Comparison of ENCODE assay signal across 33 cellular contexts in the genomic region with DNA sequence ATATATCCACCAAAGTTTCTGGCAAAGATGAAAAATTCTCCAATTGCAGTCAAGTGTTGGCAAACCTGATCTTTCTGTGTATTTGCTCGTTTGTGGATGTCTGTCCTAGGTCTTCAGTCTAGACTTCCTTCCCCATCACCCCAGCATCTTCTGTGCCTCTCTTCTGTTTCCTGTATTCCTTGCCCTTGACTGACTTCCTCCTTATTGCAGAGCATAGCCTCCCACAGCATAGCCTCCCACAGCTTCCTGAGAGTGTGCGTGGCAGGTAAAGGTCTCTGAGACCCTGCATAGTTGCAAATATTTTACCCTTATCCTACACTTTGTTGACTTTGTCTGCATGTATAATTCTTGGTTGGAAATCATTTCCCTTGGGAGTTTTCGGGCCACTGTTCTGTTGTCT. TPM values are rescaled to one million over a fixed set of nuclear protein-coding genes. Genes with fewer than 3 reads are reported as not detected.
DNase-seq lines count a peak whose midpoint lies in the region; ATAC-seq and TF ChIP-seq lines count a peak whose summit lies in the region.
"Had no signal": no experiment of that assay in that cellular context is flagged by ENCODE, and none has a peak within 500 bp of the region (broad histone marks: within the 10 kb centered on the region; RNA-seq: fewer than 3 reads in every experiment).

No MANE protein-coding gene starts in this region.

- no peak for TF ChIP-seq POLR2A in gastroesophageal sphincter (IDR thresholded peaks at IDR 0.05)

- no peak for ATAC-seq in T-helper 17 cell
- no peak for ATAC-seq in gastroesophageal sphincter
- ATAC-seq: left colon had no signal

- H3K36me3 ChIP-seq in HEK293 (ENCODE audit: control insufficient read depth in 2 of 2, insufficient read depth in 1 of 2, low read length in 2 of 2): no peaks in the 10 kb centered on the region
- peaks cover 5% of the 10 kb centered on the region for H3K36me3 ChIP-seq in neutrophil
- H3K36me3 ChIP-seq in gastroesophageal sphincter: no peaks in the 10 kb centered on the region
- H3K36me3 ChIP-seq: MG63, transverse colon had no signal

- peaks cover 74% of the 10 kb centered on the region for H3K27me3 Mint-ChIP-seq in T-helper 17 cell

- peaks cover 5% of the 10 kb centered on the region for H3K36me3 Mint-ChIP-seq in T-helper 17 cell (ENCODE audit: low read depth)
- H3K36me3 Mint-ChIP-seq: activated naive CD4-positive, alpha-beta T cell treated with anti-CD3 and anti-CD28 coated beads, Interleukin-2, amount 50 U/mL, for 72 hours had no signal

- 53 to 58% methylated on average over 3 of the region's 3 CpGs for WGBS in gastroesophageal sphincter (ENCODE audit: low coverage in 1 of 2), 2 donors

- H3K9me3 ChIP-seq in HEK293 (ENCODE audit: control insufficient read depth, insufficient read depth, low read depth, low read length) (no peaks in the 10 kb centered on the region), T-helper 17 cell (ENCODE audit: control insufficient read depth, low read length, poor library complexity, severe bottlenecking) (no peaks in the 10 kb centered on the region), neutrophil (no peaks in the 10 kb centered on the region), gastroesophageal sphincter (no peaks in the 10 kb centered on the region)
- H3K9me3 ChIP-seq: Caco-2, MG63, transverse colon had no signal

- H3K4me3 ChIP-seq in HEK293 (ENCODE audit: low read depth, low read length) (no peak overlapping the region), neutrophil (ENCODE audit: low read depth in 1 of 2, low read length in 1 of 2) (peak overlapping the region in 1 of 2 experiments; percentile 1), gastroesophageal sphincter (no peak overlapping the region)
- H3K4me3 ChIP-seq: GM23248, MG63, transverse colon had no signal

- DNase-seq in MV-4-11 (lab: John Stamatoyannopoulos, UW) (peak; percentile 35), T-helper 17 cell (no peak), NCI-H1930 (lab: John Stamatoyannopoulos, UW) (no peak), amniotic stem cell (lab: John Stamatoyannopoulos, UW) (no peak), kidney tubule cell (ENCODE audit: low spot score) (no peak)
- DNase-seq: activated CD4-positive, alpha-beta T cell treated with anti-CD3 and anti-CD28 coated beads, Interleukin-2, amount 10 ng/mL, durations not matched to agents 24 days and 14 days; activated CD8-positive, alpha-beta memory T cell treated with anti-CD3 and anti-CD28 coated beads for 24 hours; activated T-cell treated with anti-CD3 and anti-CD28 coated beads for 4 hours; C1 segment of cervical spinal cord; Caco-2; DMS53; GM23248; HFFc6; hypothalamus; IMR-90; left colon; mammary epithelial cell; MG63; NCI-H1436; NCI-H2081 treated with DMSO at 0.1 percent for 48 hours; NCI-H774; RPMI8226; stimulated activated CD4-positive, alpha-beta T cell treated with anti-CD3 and anti-CD28 coated beads, Interleukin-4, amount 100 ng/mL, for 24 hours; transverse colon had no signal

- H3K27me3 ChIP-seq in neutrophil: no peaks in the 10 kb centered on the region
- H3K27me3 ChIP-seq in gastroesophageal sphincter: peaks cover 72% of the 10 kb centered on the region

- TF ChIP-seq EP300 in gastroesophageal sphincter (IDR thresholded peaks at IDR 0.05): no peak

- H3K4me1 Mint-ChIP-seq in T-helper 17 cell: peaks cover 3% of the 10 kb centered on the region
- H3K4me1 Mint-ChIP-seq: nephron had no signal

- CTCF ChIA-PET in HEK293 (lab: Yijun Ruan, JAX): interaction anchor here (0.6 to 0.7 kb wide), 2 partner anchors 13 to 81 kb away, joined by 4 to 5 read pairs; no protein-coding TSS in a partner anchor

- peak overlapping the region; percentile 32 for H3K27ac Mint-ChIP-seq in T-helper 17 cell
- H3K27ac Mint-ChIP-seq: activated naive CD4-positive, alpha-beta T cell treated with anti-CD3 and anti-CD28 coated beads, Interleukin-2, amount 50 U/mL, for 72 hours; HFFc6; nephron; T-helper 1 cell treated with Interleukin-12 subunit alpha and Interleukin-12 subunit beta and Interleukin-4 antibody, amounts not matched to agents 30 μg/mL and 1 μg/mL, for 36 hours had no signal

- no peaks in the 10 kb centered on the region for H3K4me1 ChIP-seq in HEK293 (ENCODE audit: control insufficient read depth, insufficient read depth, low read length)
- peaks cover 10 to 25% of the 10 kb centered on the region in 2 experiments for H3K4me1 ChIP-seq in neutrophil (ENCODE audit: control insufficient read depth in 1 of 2, insufficient read depth in 1 of 2, low read depth in 1 of 2, low read length in 1 of 2)
- H3K4me1 ChIP-seq in gastroesophageal sphincter: no peaks in the 10 kb centered on the region
- H3K4me1 ChIP-seq: Caco-2, transverse colon had no signal

- no peak overlapping the region for H3K27ac ChIP-seq in HEK293 (ENCODE audit: extremely low read depth, low read depth, low read length)
- peak overlapping the region; percentile 12 for H3K27ac ChIP-seq in neutrophil
- no peak overlapping the region for H3K27ac ChIP-seq in gastroesophageal sphincter
- H3K27ac ChIP-seq: GM23248, transverse colon had no signal

- H3K4me3 Mint-ChIP-seq in T-helper 17 cell: no peak overlapping the region
- H3K4me3 Mint-ChIP-seq: HFFc6; nephron; T-helper 1 cell treated with Interleukin-12 subunit alpha and Interleukin-12 subunit beta and Interleukin-4 antibody, amounts not matched to agents 30 μg/mL and 1 μg/mL, for 36 hours had no signal

- POLR2A ChIA-PET in HEK293 (lab: Yijun Ruan, JAX): no interaction called here

- no peak for TF ChIP-seq CTCF in HEK293 (tag by site-specific recombination; IDR thresholded peaks at IDR 0.05)
- TF ChIP-seq CTCF in neutrophil (IDR thresholded peaks at IDR 0.05): no peak
- TF ChIP-seq CTCF in gastroesophageal sphincter (IDR thresholded peaks at IDR 0.05): no peak

TF ChIP-seq in HEK293, 187 proteins besides CTCF, POLR2A, EP300 and RAD21:
- TF ChIP-seq EGR2 (tag by site-specific recombination; IDR thresholded peaks at IDR 0.05; ENCODE audit: low read depth) (peak; percentile 69), ZNF266 (tag by site-specific recombination; IDR thresholded peaks at IDR 0.05; ENCODE audit: low read depth) (no peak), ZFHX2 (tag by site-specific recombination; conservative IDR thresholded peaks at IDR 0.05) (peak; percentile 48; the same call in 1 of the 2 replicates), ZNF433 (tag by site-specific recombination; IDR thresholded peaks at IDR 0.05; ENCODE audit: low read depth) (no peak)

RNA-seq across cellular contexts. Expression of a gene that starts 18.4 kb away (rescaled TPM):
- total RNA-seq in T-helper 17 cell: 1 to 10 TPM in 1 of 2 donors, under 1 TPM in 1; 0.20 to 1.9 TPM
- 1 to 10 TPM in 1 of 4 donors, under 1 TPM in 3; 0.82 to 1.9 (median 0.89) TPM for total RNA-seq in gastroesophageal sphincter
- total RNA-seq: activated CD4-positive, alpha-beta T cell treated with anti-CD3 and anti-CD28 coated beads, Interleukin-2, amount 10 ng/mL, durations not matched to agents 24 days and 14 days; Caco-2; chondrocyte; GM23248; HFFc6; IMR-90; OCI-LY7; osteoblast had no signal
